ENCODE assay signal across 1 cellular context in the genomic region with DNA sequence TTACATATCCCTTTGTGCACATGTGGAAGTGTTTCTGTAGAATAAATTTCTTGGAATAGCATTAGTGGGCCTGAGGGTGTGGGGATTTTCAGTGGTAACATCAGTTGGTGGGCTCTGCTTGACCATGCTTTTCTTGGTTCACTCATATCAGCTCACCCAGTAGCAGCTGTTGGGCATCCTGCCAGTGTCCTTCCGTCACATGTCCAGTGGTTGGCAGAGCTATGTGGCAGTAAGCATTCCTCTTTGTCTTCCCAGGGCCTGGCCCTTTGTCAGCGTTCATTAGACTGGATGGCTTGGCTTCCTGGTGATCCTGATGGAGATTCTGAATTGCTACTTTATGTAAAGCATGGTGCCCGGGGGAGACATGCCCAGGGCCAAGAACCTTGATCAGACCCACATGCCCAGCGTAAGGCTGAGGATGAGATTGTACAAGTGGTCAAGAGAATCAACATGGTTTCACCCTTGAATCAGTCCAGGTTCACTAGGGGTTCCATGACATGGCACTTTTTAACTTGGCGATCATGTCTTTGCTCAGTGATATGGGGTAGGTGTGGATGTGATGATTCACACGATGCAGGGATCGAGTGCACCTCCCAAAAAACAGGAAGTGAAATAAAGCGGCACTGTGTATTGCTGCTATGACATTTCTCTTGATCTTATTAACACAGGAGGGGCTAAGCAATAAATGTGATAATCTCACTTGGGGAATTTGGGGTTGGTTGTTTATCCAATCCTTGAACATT.
TF ChIP-seq lines count a peak whose summit lies in the region.

No MANE protein-coding gene starts in this region.

TF ChIP-seq in SK-N-SH, 30 proteins besides CTCF, POLR2A, EP300 and RAD21 (continued from another document):
- TF ChIP-seq, protein P1, sequence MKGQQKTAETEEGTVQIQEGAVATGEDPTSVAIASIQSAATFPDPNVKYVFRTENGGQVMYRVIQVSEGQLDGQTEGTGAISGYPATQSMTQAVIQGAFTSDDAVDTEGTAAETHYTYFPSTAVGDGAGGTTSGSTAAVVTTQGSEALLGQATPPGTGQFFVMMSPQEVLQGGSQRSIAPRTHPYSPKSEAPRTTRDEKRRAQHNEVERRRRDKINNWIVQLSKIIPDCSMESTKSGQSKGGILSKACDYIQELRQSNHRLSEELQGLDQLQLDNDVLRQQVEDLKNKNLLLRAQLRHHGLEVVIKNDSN (IDR thresholded peaks at IDR 0.05; ENCODE audit: borderline replicate concordance, low read depth) = no peak
- TF ChIP-seq NFIC (IDR thresholded peaks at IDR 0.05; ENCODE audit: borderline replicate concordance) (no peak), YY1 (IDR thresholded peaks at IDR 0.05; ENCODE audit: low read depth) (no peak), FOXM1 (IDR thresholded peaks at IDR 0.05; ENCODE audit: low read depth) (no peak), FOSL2 (IDR thresholded peaks at IDR 0.05; ENCODE audit: borderline replicate concordance, low read depth) (no peak), TEAD4 (IDR thresholded peaks at IDR 0.05; ENCODE audit: borderline replicate concordance, insufficient read depth) (no peak), JUND (IDR thresholded peaks at IDR 0.05) (no peak), RFX5 (IDR thresholded peaks at IDR 0.05; ENCODE audit: low read length) (no peak), TCF12 (IDR thresholded peaks at IDR 0.05) (no peak), NRF1 (IDR thresholded peaks at IDR 0.05; ENCODE audit: low read depth, low read length) (no peak), FOXJ3 (CRISPR knock-in tag; IDR thresholded peaks at IDR 0.05) (no peak)
- TF ChIP-seq, protein P2, sequence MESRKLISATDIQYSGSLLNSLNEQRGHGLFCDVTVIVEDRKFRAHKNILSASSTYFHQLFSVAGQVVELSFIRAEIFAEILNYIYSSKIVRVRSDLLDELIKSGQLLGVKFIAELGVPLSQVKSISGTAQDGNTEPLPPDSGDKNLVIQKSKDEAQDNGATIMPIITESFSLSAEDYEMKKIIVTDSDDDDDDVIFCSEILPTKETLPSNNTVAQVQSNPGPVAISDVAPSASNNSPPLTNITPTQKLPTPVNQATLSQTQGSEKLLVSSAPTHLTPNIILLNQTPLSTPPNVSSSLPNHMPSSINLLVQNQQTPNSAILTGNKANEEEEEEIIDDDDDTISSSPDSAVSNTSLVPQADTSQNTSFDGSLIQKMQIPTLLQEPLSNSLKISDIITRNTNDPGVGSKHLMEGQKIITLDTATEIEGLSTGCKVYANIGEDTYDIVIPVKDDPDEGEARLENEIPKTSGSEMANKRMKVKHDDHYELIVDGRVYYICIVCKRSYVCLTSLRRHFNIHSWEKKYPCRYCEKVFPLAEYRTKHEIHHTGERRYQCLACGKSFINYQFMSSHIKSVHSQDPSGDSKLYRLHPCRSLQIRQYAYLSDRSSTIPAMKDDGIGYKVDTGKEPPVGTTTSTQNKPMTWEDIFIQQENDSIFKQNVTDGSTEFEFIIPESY (IDR thresholded peaks at IDR 0.05; ENCODE audit: borderline replicate concordance, low read depth) = no peak
- TF ChIP-seq, protein P3, sequence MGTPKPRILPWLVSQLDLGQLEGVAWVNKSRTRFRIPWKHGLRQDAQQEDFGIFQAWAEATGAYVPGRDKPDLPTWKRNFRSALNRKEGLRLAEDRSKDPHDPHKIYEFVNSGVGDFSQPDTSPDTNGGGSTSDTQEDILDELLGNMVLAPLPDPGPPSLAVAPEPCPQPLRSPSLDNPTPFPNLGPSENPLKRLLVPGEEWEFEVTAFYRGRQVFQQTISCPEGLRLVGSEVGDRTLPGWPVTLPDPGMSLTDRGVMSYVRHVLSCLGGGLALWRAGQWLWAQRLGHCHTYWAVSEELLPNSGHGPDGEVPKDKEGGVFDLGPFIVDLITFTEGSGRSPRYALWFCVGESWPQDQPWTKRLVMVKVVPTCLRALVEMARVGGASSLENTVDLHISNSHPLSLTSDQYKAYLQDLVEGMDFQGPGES (IDR thresholded peaks at IDR 0.05; ENCODE audit: low read depth, low read length) = no peak
- TF ChIP-seq, protein P4, sequence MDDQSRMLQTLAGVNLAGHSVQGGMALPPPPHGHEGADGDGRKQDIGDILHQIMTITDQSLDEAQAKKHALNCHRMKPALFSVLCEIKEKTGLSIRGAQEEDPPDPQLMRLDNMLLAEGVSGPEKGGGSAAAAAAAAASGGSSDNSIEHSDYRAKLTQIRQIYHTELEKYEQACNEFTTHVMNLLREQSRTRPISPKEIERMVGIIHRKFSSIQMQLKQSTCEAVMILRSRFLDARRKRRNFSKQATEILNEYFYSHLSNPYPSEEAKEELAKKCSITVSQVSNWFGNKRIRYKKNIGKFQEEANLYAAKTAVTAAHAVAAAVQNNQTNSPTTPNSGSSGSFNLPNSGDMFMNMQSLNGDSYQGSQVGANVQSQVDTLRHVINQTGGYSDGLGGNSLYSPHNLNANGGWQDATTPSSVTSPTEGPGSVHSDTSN (IDR thresholded peaks at IDR 0.05) = no peak
